9 cellular contexts compared by ENCODE assay signal in genomic region chr5:112366987-112367386, GRCh38. TPM values are rescaled to one million over a fixed set of nuclear protein-coding genes. Genes with fewer than 3 reads are reported as not detected.
DNase-seq lines count a peak whose midpoint lies in the region; ATAC-seq and TF ChIP-seq lines count a peak whose summit lies in the region.
"Had no signal": no experiment of that assay in that cellular context is flagged by ENCODE, and none has a peak within 500 bp of the region (broad histone marks: within the 10 kb centered on the region; RNA-seq: fewer than 3 reads in every experiment).

No MANE protein-coding gene starts in this region.

- TF ChIP-seq POLR2A in HCT116 (IDR thresholded peaks at IDR 0.05; ENCODE audit: borderline replicate concordance, extremely low read depth, insufficient read depth, insufficient read length), result no peak

- no peak overlapping the region for H3K9ac ChIP-seq in HCT116 (ENCODE audit: low read length)
- no peak overlapping the region for H3K9ac ChIP-seq in SK-N-SH

- H3K4me2 ChIP-seq in DOHH2 (ENCODE audit: low read length) (no peak overlapping the region), HCT116 (ENCODE audit: low read length) (no peak overlapping the region), SK-N-SH (no peak overlapping the region)

- ATAC-seq in HCT116, result peak; percentile 99
- ATAC-seq in left lobe of liver, result peak; percentile 94
- no peak for ATAC-seq in activated T-helper 17 cell treated with anti-CD3 and anti-CD28 coated beads, Interleukin-2, amount 50 U/mL, for 72 hours (replicated peaks)
- ATAC-seq in GM21737 (IDR thresholded peaks at IDR 0.05; ENCODE audit: unreplicated experiment), result no peak

- DNase-seq in HCT116 (ENCODE audit: low read depth, low spot score), result peak; percentile 26
- peak; percentile 27 for DNase-seq in SK-N-SH
- DNase-seq in left lobe of liver (ENCODE audit: low spot score), result peak; percentile 57
- no peak for DNase-seq in stimulated activated CD4-positive, alpha-beta T cell treated with anti-CD3 and anti-CD28 coated beads, Interleukin-4, amount 100 ng/mL, for 1 hour
- DNase-seq in DMS79 treated with DMSO at 0.1 percent for 48 hours (lab: John Stamatoyannopoulos, UW), result no peak
- DNase-seq: NCI-H2081 treated with DMSO at 0.1 percent for 48 hours had no signal

- RAD21 ChIA-PET in HCT116 (lab: Charles Lee; ENCODE audit: low non-redundant PET in 1 of 2, low total read pairs in 2 of 2, uncharacterized antibody in 2 of 2, unreplicated experiment in 2 of 2), result no interaction called here

- no peaks in the 10 kb centered on the region for H3K4me1 ChIP-seq in DOHH2 (ENCODE audit: control insufficient read depth, low read length)
- H3K4me1 ChIP-seq in HCT116 (ENCODE audit: control insufficient read depth in 1 of 2, insufficient read depth in 2 of 2, low read length in 2 of 2), result no peaks in the 10 kb centered on the region
- H3K4me1 ChIP-seq in SK-N-SH (ENCODE audit: control insufficient read depth in 1 of 2, insufficient read depth in 2 of 2, low read depth in 1 of 2, low read length in 1 of 2), result no peaks in the 10 kb centered on the region

- CTCF ChIA-PET in HCT116 (lab: Charles Lee) (interaction anchor here (0.6 to 1.1 kb wide), 5 partner anchors 15 to 156 kb away, joined by 3 to 6 read pairs (median 3); no protein-coding TSS in a partner anchor), SK-N-SH (lab: Yijun Ruan, JAX) (interaction anchor here (0.6 to 2.9 kb wide), 4 partner anchors 9 to 53 kb away, joined by 3 to 15 read pairs (median 4); partner anchors contain the start of gene EPB41L4A)

- H3K27me3 Mint-ChIP-seq in activated T-helper 17 cell treated with anti-CD3 and anti-CD28 coated beads, Interleukin-2, amount 50 U/mL, for 72 hours, result no peaks in the 10 kb centered on the region

- H3K4me3 ChIP-seq in DOHH2 (ENCODE audit: low read length), result no peak overlapping the region
- no peak overlapping the region for H3K4me3 ChIP-seq in HCT116 (replicated peaks in 1 of 2; ENCODE audit: low read depth in 1 of 2, low read length in 2 of 2)
- no peak overlapping the region for H3K4me3 ChIP-seq in SK-N-SH (ENCODE audit: low read depth in 2 of 2, low read length in 1 of 2)

- peak; percentile 50 for TF ChIP-seq CTCF in DOHH2 (IDR thresholded peaks at IDR 0.05; ENCODE audit: low read depth, low read length, poor library complexity, severe bottlenecking)
- peak in 2 of 3 experiments; percentile 65 to 69; a peak in 4 of 6 replicates for TF ChIP-seq CTCF in HCT116 (IDR thresholded peaks at IDR 0.05 in 2 of 3, conservative IDR thresholded peaks at IDR 0.05 in 1 of 3; ENCODE audit: borderline replicate concordance in 1 of 3, insufficient read depth in 1 of 3, low read depth in 2 of 3, low read length in 2 of 3)
- TF ChIP-seq CTCF in SK-N-SH (IDR thresholded peaks at IDR 0.05), result peak; percentile 20; the same call in 1 of the 2 replicates

- no peaks in the 10 kb centered on the region for H4K20me1 ChIP-seq in DOHH2 (ENCODE audit: control insufficient read depth, insufficient read depth, low read depth, low read length)
- no peaks in the 10 kb centered on the region for H4K20me1 ChIP-seq in HCT116 (ENCODE audit: insufficient read depth)
- H4K20me1 ChIP-seq in SK-N-SH (ENCODE audit: insufficient read depth), result no peaks in the 10 kb centered on the region

- 43% methylated on average over 2 of the region's 2 CpGs for WGBS in SK-N-SH (ENCODE audit: low lambda C conversion rate)

- H3K79me2 ChIP-seq in DOHH2 (ENCODE audit: control insufficient read depth, low read length) (no peaks in the 10 kb centered on the region), HCT116 (ENCODE audit: insufficient read depth, low read length) (no peaks in the 10 kb centered on the region), SK-N-SH (ENCODE audit: insufficient read depth) (no peaks in the 10 kb centered on the region)

- H3K4me3 Mint-ChIP-seq in activated T-helper 17 cell treated with anti-CD3 and anti-CD28 coated beads, Interleukin-2, amount 50 U/mL, for 72 hours, result no peak overlapping the region

- H3K9me2 ChIP-seq in DOHH2 (replicated peaks; ENCODE audit: control insufficient read depth, low read length) (no peaks in the 10 kb centered on the region), HCT116 (ENCODE audit: insufficient read depth) (no peaks in the 10 kb centered on the region), SK-N-SH (no peaks in the 10 kb centered on the region)

- intact Hi-C loops in HCT116 (cut with micrococcal nuclease), result no loop called here

- H3K9me3 Mint-ChIP-seq in activated T-helper 17 cell treated with anti-CD3 and anti-CD28 coated beads, Interleukin-2, amount 50 U/mL, for 72 hours, result no peaks in the 10 kb centered on the region

- TF ChIP-seq EP300 in SK-N-SH (IDR thresholded peaks at IDR 0.05; ENCODE audit: borderline replicate concordance in 1 of 2, low read depth in 1 of 2, low read length in 1 of 2), result no peak

- no peaks in the 10 kb centered on the region for H3F3A ChIP-seq in DOHH2 (ENCODE audit: control insufficient read depth, insufficient read depth)
- no peaks in the 10 kb centered on the region for H3F3A ChIP-seq in SK-N-SH (replicated peaks; ENCODE audit: insufficient read depth)

- H3K27ac ChIP-seq in DOHH2 (ENCODE audit: low read depth, low read length) (no peak overlapping the region), HCT116 (ENCODE audit: low read depth, low read length) (no peak overlapping the region), SK-N-SH (ENCODE audit: low read depth in 2 of 2, low read length in 1 of 2) (no peak overlapping the region)

- H3K9me3 ChIP-seq in DOHH2 (ENCODE audit: control insufficient read depth, insufficient read depth, low read length), result no peaks in the 10 kb centered on the region
- no peaks in the 10 kb centered on the region for H3K9me3 ChIP-seq in HCT116 (ENCODE audit: control insufficient read depth in 1 of 2, insufficient read depth in 1 of 2, low read depth in 1 of 2, low read length in 2 of 2)
- no peaks in the 10 kb centered on the region for H3K9me3 ChIP-seq in SK-N-SH

- H3K36me3 ChIP-seq in DOHH2 (ENCODE audit: control insufficient read depth, low read length), result no peaks in the 10 kb centered on the region
- no peaks in the 10 kb centered on the region for H3K36me3 ChIP-seq in HCT116 (ENCODE audit: control insufficient read depth in 1 of 2, insufficient read depth in 2 of 2, low read length in 2 of 2)
- no peaks in the 10 kb centered on the region for H3K36me3 ChIP-seq in SK-N-SH (replicated peaks in 1 of 2; ENCODE audit: control insufficient read depth in 1 of 2, insufficient read depth in 2 of 2, low read length in 1 of 2)

- no peaks in the 10 kb centered on the region for H3K27me3 ChIP-seq in DOHH2 (ENCODE audit: control insufficient read depth, low read length)
- peaks cover 10% of the 10 kb centered on the region for H3K27me3 ChIP-seq in HCT116 (ENCODE audit: insufficient read depth, low read length)
- H3K27me3 ChIP-seq in SK-N-SH (ENCODE audit: insufficient read depth), result no peaks in the 10 kb centered on the region

- TF ChIP-seq RAD21 in HCT116 (IDR thresholded peaks at IDR 0.05; ENCODE audit: low read depth) (no peak), SK-N-SH (IDR thresholded peaks at IDR 0.05; ENCODE audit: low read length) (0 out of 2 replicates have a peak, but pooled peaks have one; percentile 3)

- H3K36me3 Mint-ChIP-seq in activated T-helper 17 cell treated with anti-CD3 and anti-CD28 coated beads, Interleukin-2, amount 50 U/mL, for 72 hours (ENCODE audit: low read depth), result no peaks in the 10 kb centered on the region

- no peaks in the 10 kb centered on the region for H3K4me1 Mint-ChIP-seq in activated T-helper 17 cell treated with anti-CD3 and anti-CD28 coated beads, Interleukin-2, amount 50 U/mL, for 72 hours

- POLR2A ChIA-PET in HCT116 (lab: Charles Lee), result no interaction called here
- POLR2A ChIA-PET in SK-N-SH (lab: Yijun Ruan, JAX), result no interaction called here

- no TSS peak for BruUV-seq in HCT116 (replicated peaks; lab: Mats Ljungman, UMichigan)

- no peak overlapping the region for H2AFZ ChIP-seq in HCT116 (ENCODE audit: low read depth, low read length, poor library complexity, severe bottlenecking)
- H2AFZ ChIP-seq in SK-N-SH (ENCODE audit: low read depth), result no peak overlapping the region

- H3K27ac Mint-ChIP-seq in activated T-helper 17 cell treated with anti-CD3 and anti-CD28 coated beads, Interleukin-2, amount 50 U/mL, for 72 hours, result no peak overlapping the region

TF ChIP-seq in HCT116, 20 proteins besides CTCF, POLR2A, EP300 and RAD21 (continues in another document):
- TF ChIP-seq SP1 (IDR thresholded peaks at IDR 0.05; ENCODE audit: low read depth) (no peak), ATF3 (IDR thresholded peaks at IDR 0.05) (no peak), ELF1 (IDR thresholded peaks at IDR 0.05; ENCODE audit: borderline replicate concordance, low read depth) (no peak), EGR1 (IDR thresholded peaks at IDR 0.05; ENCODE audit: low read depth) (no peak), CBX3 (IDR thresholded peaks at IDR 0.05; ENCODE audit: low read depth) (no peak), ZNF274 (IDR thresholded peaks at IDR 0.05; ENCODE audit: low read depth, low read length) (no peak), SIN3A (IDR thresholded peaks at IDR 0.05; ENCODE audit: low read depth) (no peak)

TF ChIP-seq in SK-N-SH, 30 proteins besides CTCF, POLR2A, EP300 and RAD21:
- no peak for TF ChIP-seq RFX5 (IDR thresholded peaks at IDR 0.05; ENCODE audit: low read length)
- no peak for TF ChIP-seq ELF1 (IDR thresholded peaks at IDR 0.05)
- TF ChIP-seq NRF1 (IDR thresholded peaks at IDR 0.05; ENCODE audit: low read depth, low read length), result no peak
- no peak for TF ChIP-seq NFIC (IDR thresholded peaks at IDR 0.05; ENCODE audit: borderline replicate concordance)
- no peak for TF ChIP-seq TEAD4 (IDR thresholded peaks at IDR 0.05; ENCODE audit: borderline replicate concordance, insufficient read depth)
- no peak for TF ChIP-seq YY1 (IDR thresholded peaks at IDR 0.05; ENCODE audit: low read depth)
- no peak for TF ChIP-seq MEF2A (IDR thresholded peaks at IDR 0.05; ENCODE audit: borderline replicate concordance, low read depth)
- no peak for TF ChIP-seq SMC3 (IDR thresholded peaks at IDR 0.05; ENCODE audit: low read depth, low read length)
TF ChIP-seq in SK-N-SH: peak in this region for 0.

RNA-seq across cellular contexts. Expression of gene EPB41L4A, which starts 52.1 kb away (rescaled TPM):
- total RNA-seq in HCT116 (2021; ENCODE audit: unreplicated experiment) (2.8 TPM), left lobe of liver (3.1 TPM)
- polyA plus RNA-seq in HCT116 (2012), result 1.0 and 1.1 TPM in 2 replicates
- 0.07 and 0.31 TPM in 2 replicates for polyA plus RNA-seq in SK-N-SH (2012; rRNA removed)
- polyA plus RNA-seq in SK-N-SH (2012; cell fraction: cytosol; rRNA removed), result 0.13 and 0.14 TPM in 2 replicates
- polyA plus RNA-seq in SK-N-SH (2012; cell fraction: nucleus; rRNA removed), result 0.18 TPM in 2 replicates
- under 1 TPM; 0.30 to 0.85 TPM for total RNA-seq in activated T-helper 17 cell treated with anti-CD3 and anti-CD28 coated beads, Interleukin-2, amount 50 U/mL, for 72 hours

Comparison
In these comparisons a context has a peak if more than half of its experiments do, and no peak if none do; other contexts are left out.
1. ATAC-seq: peak in HCT116 (single experiment) and left lobe of liver (single experiment); none in activated T-helper 17 cell treated with anti-CD3 and anti-CD28 coated beads, Interleukin-2, amount 50 U/mL, for 72 hours (single experiment) and GM21737 (single experiment).
2. DNase-seq: peak in HCT116 (single experiment), SK-N-SH (single experiment) and left lobe of liver (single experiment); none in stimulated activated CD4-positive, alpha-beta T cell treated with anti-CD3 and anti-CD28 coated beads, Interleukin-4, amount 100 ng/mL, for 1 hour (single experiment) and DMS79 treated with DMSO at 0.1 percent for 48 hours (single experiment).
3. Peak in every context shown above with its lines, with median percentiles within 50 percentile points of each other: CTCF ChIP-seq.